Comparison of ENCODE assay signal across 8 cellular contexts in the genomic region with DNA sequence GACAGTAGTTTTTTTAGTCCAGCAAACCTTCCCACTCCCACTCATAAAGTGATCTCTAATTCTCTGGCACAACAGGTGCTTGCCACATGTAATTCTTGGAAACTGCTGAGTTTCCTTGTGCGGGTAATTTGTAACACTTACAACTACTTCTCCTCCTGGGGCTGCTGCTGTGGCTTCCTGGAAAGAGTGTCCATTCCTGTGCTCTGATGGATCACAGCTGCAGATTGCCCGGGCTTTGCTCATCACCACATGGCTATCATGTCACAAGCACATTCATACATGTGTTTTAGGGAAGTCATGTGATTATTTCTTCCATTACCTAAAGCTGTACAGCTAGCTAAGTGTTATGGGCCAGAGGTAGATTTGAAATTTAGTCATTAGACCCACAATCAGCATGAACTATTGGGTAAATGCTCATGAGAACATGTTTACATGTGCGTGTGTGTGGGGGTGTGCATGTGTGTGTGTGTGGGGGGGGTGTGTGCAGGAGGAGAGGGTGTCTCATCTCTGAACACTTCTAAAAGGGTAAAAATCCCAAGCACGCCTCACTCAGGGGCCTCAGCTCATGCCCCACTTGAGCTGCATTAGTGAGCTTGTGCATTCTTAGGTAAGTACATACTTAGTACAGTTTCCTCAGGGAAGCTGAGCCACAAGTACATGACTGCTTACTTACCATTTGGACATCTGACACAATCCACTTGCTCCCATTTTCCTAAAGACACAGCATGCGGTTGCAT.
DNase-seq lines count a peak whose midpoint lies in the region; ATAC-seq, FAIRE-seq and TF ChIP-seq lines count a peak whose summit lies in the region.

No MANE protein-coding gene starts in this region.

- no peak for TF ChIP-seq CTCF in bronchial epithelial cell (IDR thresholded peaks at IDR 0.05; ENCODE audit: insufficient read depth, low read length, severe bottlenecking)

- peaks cover 0 to 3% of the 10 kb centered on the region in 2 donors for H3K4me1 ChIP-seq in muscle layer of duodenum (ENCODE audit: control insufficient read depth in 1 of 2, insufficient read depth in 2 of 2, low read length in 2 of 2)

- H3K4me3 ChIP-seq in bronchial epithelial cell (ENCODE audit: low read depth, low read length) (no peak overlapping the region), muscle layer of duodenum (ENCODE audit: low read depth in 1 of 2, low read length in 2 of 2) (no peak overlapping the region)

- H3K36me3 ChIP-seq in bronchial epithelial cell (ENCODE audit: control insufficient read depth, insufficient read depth, low read length) = no peaks in the 10 kb centered on the region
- no peaks in the 10 kb centered on the region for H3K36me3 ChIP-seq in muscle layer of duodenum (ENCODE audit: control insufficient read depth in 1 of 2, insufficient read depth in 2 of 2, low read length in 2 of 2)

- H3K27me3 ChIP-seq in bronchial epithelial cell (ENCODE audit: control insufficient read depth, insufficient read depth, low read length) = no peaks in the 10 kb centered on the region
- no peaks in the 10 kb centered on the region for H3K27me3 ChIP-seq in muscle layer of duodenum (ENCODE audit: low read depth, low read length)

- peak overlapping the region; percentile 66 for H3K27ac ChIP-seq in muscle layer of duodenum (ENCODE audit: low read length)

- no peaks in the 10 kb centered on the region for H3K9me3 ChIP-seq in muscle layer of duodenum (ENCODE audit: control insufficient read depth in 1 of 2, low read length in 2 of 2)

- ATAC-seq in HG02798 (IDR thresholded peaks at IDR 0.05; ENCODE audit: poor library complexity, unreplicated experiment) (peak; percentile 46), GM18867 (IDR thresholded peaks at IDR 0.05; ENCODE audit: unreplicated experiment) (no peak), HG03135 (IDR thresholded peaks at IDR 0.05; ENCODE audit: unreplicated experiment) (no peak)

- FAIRE-seq in bronchial epithelial cell (lab: Jason Lieb, UNC) = no peak

- peak; percentile 81 for DNase-seq in ELR (ENCODE audit: low read depth)
- peak; percentile 20 for DNase-seq in bronchial epithelial cell (ENCODE audit: low read depth)
- DNase-seq in NK-92 treated with Interleukin-12 subunit alpha and Interleukin-12 subunit beta, amount 100 ng/mL, for 24 hours (lab: John Stamatoyannopoulos, UW) = no peak
- no peak for DNase-seq in activated naive CD4-positive, alpha-beta T cell (lab: John Stamatoyannopoulos, UW)

Comparison
In these comparisons a context has a peak if more than half of its experiments do, and no peak if none do; other contexts are left out.
1. DNase-seq: peak in ELR (single experiment) and bronchial epithelial cell (single experiment); none in NK-92 treated with Interleukin-12 subunit alpha and Interleukin-12 subunit beta, amount 100 ng/mL, for 24 hours (single experiment) and activated naive CD4-positive, alpha-beta T cell (0 of 4).